ENCODE assay signal across 8 cellular contexts in genomic region chr1:155172732-155173477, GRCh38. TPM values are rescaled to one million over a fixed set of nuclear protein-coding genes. Genes with fewer than 3 reads are reported as not detected.
DNase-seq lines count a peak whose midpoint lies in the region; ATAC-seq and TF ChIP-seq lines count a peak whose summit lies in the region.

Gene KRTCAP2 (minus strand): TSS chr1:155173304. CDS start chr1:155173224, 80 bp downstream.

- H3K9ac ChIP-seq in BLaER1: peak within 1 kb of the TSS; percentile 90
- H3K9ac ChIP-seq in colonic mucosa (ENCODE audit: low read depth in 2 of 2, low read length in 2 of 2): peak within 1 kb of the TSS; percentile 86 to 90

- H4K20me1 ChIP-seq in BLaER1: peaks cover 7% of the 10 kb centered on the region; the same call in 1 of the 2 replicates

- ATAC-seq in HG03457 (IDR thresholded peaks at IDR 0.05; ENCODE audit: unreplicated experiment) (peak; percentile 53), left lobe of liver (peak; percentile 88)

- peak within 1 kb of the TSS; percentile 99 for H3K4me2 ChIP-seq in BLaER1

- H3K36me3 ChIP-seq in BLaER1: peaks cover 44% of the 10 kb centered on the region
- H3K36me3 ChIP-seq in colonic mucosa: peaks cover 7% of the 10 kb centered on the region

- intact Hi-C loops in colonic mucosa (cut with DNase I): no loop called here

- peak; percentile 91 for TF ChIP-seq CTCF in colonic mucosa (IDR thresholded peaks at IDR 0.05)

- DNase-seq in GM19238 (ENCODE audit: insufficient read length, low spot score) (peak; percentile 98), NCI-H526 (lab: John Stamatoyannopoulos, UW) (peak; percentile 99 to 100), colonic mucosa (peak; percentile 95), left lobe of liver (ENCODE audit: low spot score) (peak; percentile 94)
- DNase-seq in activated CD4-positive, alpha-beta T cell treated with anti-CD3 and anti-CD28 coated beads for 48 hours: peak; percentile 96
- DNase-seq in stimulated activated CD4-positive, alpha-beta T cell treated with anti-CD3 and anti-CD28 coated beads, Interleukin-2, amount 100 ng/mL, for 4 hours (ENCODE audit: low read depth): peak; percentile 91

- H3K4me3 ChIP-seq in BLaER1 (peak within 1 kb of the TSS; percentile 84), colonic mucosa (peak within 1 kb of the TSS; percentile 90)

- peaks cover 55% of the 10 kb centered on the region for H3K4me1 ChIP-seq in BLaER1
- peaks cover 13% of the 10 kb centered on the region for H3K4me1 ChIP-seq in colonic mucosa

- H3K27me3 ChIP-seq in BLaER1: no peaks in the 10 kb centered on the region
- no peaks in the 10 kb centered on the region for H3K27me3 ChIP-seq in colonic mucosa

- no peaks in the 10 kb centered on the region for H3K9me3 ChIP-seq in BLaER1
- H3K9me3 ChIP-seq in colonic mucosa: no peaks in the 10 kb centered on the region

- peak within 1 kb of the TSS; percentile 92 for H3K27ac ChIP-seq in BLaER1
- H3K27ac ChIP-seq in colonic mucosa: peak within 1 kb of the TSS; percentile 89

RNA-seq across cellular contexts. Expression of gene KRTCAP2, which starts in this region (rescaled TPM):
- 100 to 1,000 TPM; 140 to 172 TPM for total RNA-seq in colonic mucosa
- total RNA-seq in left lobe of liver: 75.6 TPM

Comparison
In these comparisons a context has a peak if more than half of its experiments do, and no peak if none do; other contexts are left out.
1. Peak in every context shown above with its lines: DNase-seq, ATAC-seq, H3K4me3 ChIP-seq and H3K27ac ChIP-seq.